In the genomic region with DNA sequence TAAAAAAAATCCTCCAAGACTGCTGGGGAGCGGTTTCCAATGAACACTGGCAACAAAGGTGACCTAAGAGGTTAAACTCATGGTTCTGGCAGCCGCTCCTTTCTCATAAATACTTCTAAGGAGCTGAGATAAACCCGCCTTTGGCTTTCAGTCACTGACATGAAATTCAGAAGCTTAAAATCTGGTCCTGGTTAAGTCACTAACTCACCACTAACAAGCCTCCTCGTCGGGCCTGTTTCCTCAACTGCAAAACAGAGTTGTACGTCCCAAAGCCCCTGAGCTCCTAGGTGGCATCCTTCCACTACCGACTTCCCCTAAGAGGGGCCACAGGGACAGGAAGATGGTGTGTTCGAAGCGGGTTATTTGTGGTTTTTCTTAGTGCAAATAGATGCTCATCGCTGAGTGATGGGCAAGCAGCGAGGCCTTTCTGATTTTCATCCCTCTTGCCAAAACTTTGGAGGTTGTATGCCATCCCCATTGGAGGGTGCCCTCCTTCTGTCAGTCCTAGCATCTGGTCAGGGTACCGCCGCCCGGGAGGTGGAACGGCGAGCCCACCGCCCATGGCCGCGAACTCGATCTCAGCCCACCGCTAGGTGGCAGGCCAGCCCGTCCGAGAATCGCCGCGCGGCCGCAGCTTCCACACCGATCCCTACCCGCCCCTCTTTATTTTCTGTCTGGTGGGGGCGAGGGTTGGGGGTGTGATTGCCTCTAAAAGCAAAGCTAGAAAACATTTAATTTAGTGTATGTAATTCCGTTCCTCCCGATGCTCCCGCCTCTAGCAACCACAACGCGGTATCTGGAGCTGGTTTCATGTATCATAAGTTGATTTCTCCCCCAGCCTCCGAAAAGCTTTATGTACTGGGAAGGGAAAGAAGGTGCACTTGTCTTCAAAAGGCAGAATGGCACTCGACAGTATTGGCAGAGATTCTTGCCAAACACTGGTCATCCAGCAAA, we compare ENCODE assay signal across 8 cellular contexts. TPM values are rescaled to one million over a fixed set of nuclear protein-coding genes. Genes with fewer than 3 reads are reported as not detected.
DNase-seq lines count a peak whose midpoint lies in the region; ATAC-seq, FAIRE-seq and TF ChIP-seq lines count a peak whose summit lies in the region.

No MANE protein-coding gene starts in this region.

- peak overlapping the region; percentile 100 for H3K27ac Mint-ChIP-seq in activated T-cell treated with anti-CD3 and anti-CD28 coated beads, Interleukin-2, amount 50 U/mL, for 24 hours
- peak overlapping the region; percentile 99 for H3K27ac Mint-ChIP-seq in stimulated activated memory B cell treated with anti-CD40 and anti-IgM and Interleukin-4, amounts not matched to agents 10 μg/mL and 1 μg/mL and 100 μg/mL, for 72 hours

- TF ChIP-seq POLR2A in A549 (IDR thresholded peaks at IDR 0.05; ENCODE audit: low read length) (no peak), erythroblast (IDR thresholded peaks at IDR 0.05; ENCODE audit: low read length) (no peak)

- no peak for TF ChIP-seq EP300 in A549 (IDR thresholded peaks at IDR 0.05)

- no peaks in the 10 kb centered on the region for H3K27me3 Mint-ChIP-seq in activated T-cell treated with anti-CD3 and anti-CD28 coated beads, Interleukin-2, amount 50 U/mL, for 24 hours
- H3K27me3 Mint-ChIP-seq in stimulated activated memory B cell treated with anti-CD40 and anti-IgM and Interleukin-4, amounts not matched to agents 10 μg/mL and 1 μg/mL and 100 μg/mL, for 72 hours = no peaks in the 10 kb centered on the region

- H3K4me3 ChIP-seq in A549 = peak overlapping the region; percentile 60
- H3K4me3 ChIP-seq in mucosa of descending colon = peak overlapping the region; percentile 20

- peaks cover 61% of the 10 kb centered on the region for H3K36me3 Mint-ChIP-seq in activated T-cell treated with anti-CD3 and anti-CD28 coated beads, Interleukin-2, amount 50 U/mL, for 24 hours (ENCODE audit: low read depth)
- peaks cover 5% of the 10 kb centered on the region for H3K36me3 Mint-ChIP-seq in stimulated activated memory B cell treated with anti-CD40 and anti-IgM and Interleukin-4, amounts not matched to agents 10 μg/mL and 1 μg/mL and 100 μg/mL, for 72 hours

- intact Hi-C loops in mucosa of descending colon (cut with DNase I, micrococcal nuclease) = loop anchor here (5.0 to 10.0 kb wide), 7 partner anchors 312 to 1404 kb away; a partner anchor contains a TSS

- peak in 1 of 2 experiments; percentile 44; a peak in 3 of 6 replicates for ATAC-seq in A549
- ATAC-seq in mucosa of descending colon = peak; percentile 10
- peak; percentile 22 for ATAC-seq in stimulated activated memory B cell treated with anti-CD40 and anti-IgM and Interleukin-4, amounts not matched to agents 10 μg/mL and 1 μg/mL and 100 μg/mL, for 72 hours
- ATAC-seq in HG03342 (IDR thresholded peaks at IDR 0.05; ENCODE audit: unreplicated experiment) = no peak

- H3K36me3 ChIP-seq in mucosa of descending colon (ENCODE audit: low read depth) = no peaks in the 10 kb centered on the region

- 5% methylated on average over 30 of the region's 38 CpGs for WGBS in A549 (ENCODE audit: missing lambda C conversion rate)

- CTCF ChIA-PET in A549 (lab: Yijun Ruan, JAX) = interaction anchor here (0.6 to 8.6 kb wide), 112 partner anchors 9 to 1495 kb away, joined by 3 to 221 read pairs (median 4); no protein-coding TSS in a partner anchor

- H3K4me1 Mint-ChIP-seq in activated T-cell treated with anti-CD3 and anti-CD28 coated beads, Interleukin-2, amount 50 U/mL, for 24 hours (ENCODE audit: low read depth) = peaks cover 64% of the 10 kb centered on the region
- peaks cover 61% of the 10 kb centered on the region for H3K4me1 Mint-ChIP-seq in stimulated activated memory B cell treated with anti-CD40 and anti-IgM and Interleukin-4, amounts not matched to agents 10 μg/mL and 1 μg/mL and 100 μg/mL, for 72 hours

- peak overlapping the region; percentile 96 for H3K4me2 ChIP-seq in A549

- TF ChIP-seq RAD21 in A549 (conservative IDR thresholded peaks at IDR 0.05 in 1 of 2, IDR thresholded peaks at IDR 0.05 in 1 of 2) = peak; percentile 72 to 84

- in situ Hi-C loops in GM13976 (cut with MboI; ENCODE audit: low sequenced_read_pairs, unreplicated experiment) = loop anchor here (5.0 to 25.0 kb wide), 2 partner anchors 1212 to 1397 kb away; no protein-coding TSS in a partner anchor

- FAIRE-seq in A549 (lab: Jason Lieb, UNC) = no peak

- peak overlapping the region; percentile 98 for H3K4me3 Mint-ChIP-seq in activated T-cell treated with anti-CD3 and anti-CD28 coated beads, Interleukin-2, amount 50 U/mL, for 24 hours
- H3K4me3 Mint-ChIP-seq in stimulated activated memory B cell treated with anti-CD40 and anti-IgM and Interleukin-4, amounts not matched to agents 10 μg/mL and 1 μg/mL and 100 μg/mL, for 72 hours = peak overlapping the region; percentile 87

- H3K9me3 Mint-ChIP-seq in activated T-cell treated with anti-CD3 and anti-CD28 coated beads, Interleukin-2, amount 50 U/mL, for 24 hours = no peaks in the 10 kb centered on the region
- H3K9me3 Mint-ChIP-seq in stimulated activated memory B cell treated with anti-CD40 and anti-IgM and Interleukin-4, amounts not matched to agents 10 μg/mL and 1 μg/mL and 100 μg/mL, for 72 hours = no peaks in the 10 kb centered on the region

- H3K9me3 ChIP-seq in A549 (no peaks in the 10 kb centered on the region), mucosa of descending colon (no peaks in the 10 kb centered on the region)

- TF ChIP-seq CTCF in A549 (IDR thresholded peaks at IDR 0.05) = peak; percentile 81
- TF ChIP-seq CTCF in GM13976 (IDR thresholded peaks at IDR 0.05; ENCODE audit: borderline replicate concordance, control extremely low read depth, extremely low read depth, insufficient read depth, missing control alignments) = peak; percentile 85
- TF ChIP-seq CTCF in mucosa of descending colon (IDR thresholded peaks at IDR 0.05) = peak; percentile 96

- H3K4me1 ChIP-seq in A549 = peaks cover 38% of the 10 kb centered on the region
- peaks cover 23% of the 10 kb centered on the region for H3K4me1 ChIP-seq in mucosa of descending colon (ENCODE audit: low read depth)

- POLR2A ChIA-PET in A549 (lab: Yijun Ruan, JAX) = interaction anchor here (0.5 to 3.2 kb wide), 4 partner anchors 1207 to 1214 kb away, joined by 3 to 9 read pairs (median 6); no protein-coding TSS in a partner anchor

- DNase-seq in A549 (ENCODE audit: low read depth in 1 of 2, low spot score in 1 of 2) = peak; percentile 37 to 42
- DNase-seq in GM13976 (ENCODE audit: low spot score) = peak; percentile 72
- peak; percentile 70 to 78 for DNase-seq in NOMO-1 (lab: John Stamatoyannopoulos, UW; ENCODE audit: unreplicated experiment in 2 of 2)
- DNase-seq in activated T-cell treated with anti-CD3 and anti-CD28 coated beads, Interleukin-2, amount 50 U/mL, for 24 hours = peak; percentile 86
- peak; percentile 61 to 85 for DNase-seq in erythroblast (lab: John Stamatoyannopoulos, UW)
- DNase-seq in mucosa of descending colon = peak; percentile 79 to 84 (median 83)

- H3K27ac ChIP-seq in A549 = peak overlapping the region; percentile 68 to 84

TF ChIP-seq in A549, 52 proteins besides CTCF, POLR2A, EP300 and RAD21:
- TF ChIP-seq KDM5A (IDR thresholded peaks at IDR 0.05) (peak; percentile 59; the same call in 1 of the 2 replicates), SMC3 (IDR thresholded peaks at IDR 0.05) (peak; percentile 58; the same call in 2 of the 3 replicates), NR3C1 (IDR thresholded peaks at IDR 0.05) (no peak)

RNA-seq across cellular contexts. Expression of a gene that starts 4.5 kb away (rescaled TPM):
- 7.0 and 20.8 TPM in 2 replicates for polyA plus RNA-seq in A549 (2011; rRNA removed)
- polyA plus RNA-seq in A549 (2012; cell fraction: cytosol; rRNA removed) = 2.0 and 3.3 TPM in 2 replicates
- polyA plus RNA-seq in A549 (2012; cell fraction: nucleus; rRNA removed) = 7.1 and 9.2 TPM in 2 replicates
- 6.1 to 12.1 TPM (median 10.4 TPM) in 3 replicates for polyA plus RNA-seq in A549 (2017; fragmentation: RNase III; extraction: RNeasy Plus Mini Kit Qiagen cat#74134 plus additional on column Dnase treatment)
- polyA minus RNA-seq in A549 (2011; rRNA and poly(A)+ RNA removed) = 23.8 and 38.2 TPM in 2 replicates
- 100 to 1,000 TPM in 1 of 3 donors, 10 to 100 TPM in 2; 10.9 to 133 (median 23.8) TPM for total RNA-seq in mucosa of descending colon

RNA-seq across cellular contexts. Expression of a gene that starts 38.4 kb away (rescaled TPM):
- polyA plus RNA-seq in A549 (2011; rRNA removed) (not detected in 2 replicates), A549 (2017; fragmentation: RNase III; extraction: RNeasy Plus Mini Kit Qiagen cat#74134 plus additional on column Dnase treatment) (not detected in 3 replicates)
- polyA plus RNA-seq in A549 (2012; cell fraction: cytosol; rRNA removed) = not detected in 2 replicates
- polyA plus RNA-seq in A549 (2012; cell fraction: nucleus; rRNA removed) = not detected in 2 replicates
- polyA minus RNA-seq in A549 (2011; rRNA and poly(A)+ RNA removed) = not detected in 2 replicates
- not detected for total RNA-seq in mucosa of descending colon
